In genomic region chr18:76398899-76399612, GRCh38 we compare ENCODE assay signal across 8 cellular contexts.
DNase-seq lines count a peak whose midpoint lies in the region; ATAC-seq, FAIRE-seq and TF ChIP-seq lines count a peak whose summit lies in the region.

No MANE protein-coding gene starts in this region.

- H3K79me2 ChIP-seq in HepG2 (ENCODE audit: insufficient read depth, low read length): peaks cover 45% of the 10 kb centered on the region

- no TSS peak for BruUV-seq in HepG2 (replicated peaks; lab: Mats Ljungman, UMichigan)

- H3K9ac ChIP-seq in HepG2 (ENCODE audit: insufficient read depth, low read depth, low read length): no peak overlapping the region

- FAIRE-seq in HepG2 (lab: Jason Lieb, UNC): peak; percentile 88

- TF ChIP-seq POLR2A in HepG2 (IDR thresholded peaks at IDR 0.05; ENCODE audit: insufficient read depth in 1 of 2, low read depth in 2 of 2, low read length in 2 of 2): no peak

- H3K4me1 ChIP-seq in HepG2 (ENCODE audit: insufficient read depth, low read length): peaks cover 9% of the 10 kb centered on the region; the same call in 1 of the 2 replicates

- H3K9me3 ChIP-seq in HepG2 (ENCODE audit: low read length): no peaks in the 10 kb centered on the region

- H2AFZ ChIP-seq in HepG2 (ENCODE audit: low read length): no peak overlapping the region

- 26% methylated on average over 9 of the region's 14 CpGs for WGBS in HepG2 (ENCODE audit: low lambda C conversion rate)

- TF ChIP-seq CTCF in choroid plexus epithelial cell (conservative IDR thresholded peaks at IDR 0.05; ENCODE audit: low read depth, low read length): peak; percentile 99
- TF ChIP-seq CTCF in HepG2 (CRISPR knock-in tag; IDR thresholded peaks at IDR 0.05): peak; percentile 97

- CTCF ChIA-PET in HepG2 (lab: Yijun Ruan, JAX; ENCODE audit: low intra/inter-chr PET ratio, low total read pairs): interaction anchor here (1.2 to 2.0 kb wide), 4 partner anchors 284 to 311 kb away, joined by 3 to 17 read pairs (median 10); no protein-coding TSS in a partner anchor

- TF ChIP-seq EP300 in HepG2 (IDR thresholded peaks at IDR 0.05; ENCODE audit: low read depth in 2 of 2, low read length in 2 of 2): no peak
- TF ChIP-seq EP300 in HepG2 (CRISPR knock-in tag; IDR thresholded peaks at IDR 0.05; ENCODE audit: borderline replicate concordance): no peak

- no peaks in the 10 kb centered on the region for H3K27me3 ChIP-seq in HepG2 (ENCODE audit: control insufficient read depth in 1 of 2, insufficient read depth in 2 of 2, low read length in 2 of 2)

- H3K36me3 ChIP-seq in HepG2 (replicated peaks in 1 of 2; ENCODE audit: control insufficient read depth in 1 of 2, insufficient read depth in 2 of 2, low read length in 2 of 2): peaks cover 4 to 29% of the 10 kb centered on the region in 2 experiments

- ATAC-seq in HG03354 (IDR thresholded peaks at IDR 0.05; ENCODE audit: poor library complexity, severe bottlenecking, unreplicated experiment): peak; percentile 96
- peak; percentile 93 for ATAC-seq in HepG2

- no peak overlapping the region for H3K4me2 ChIP-seq in HepG2 (ENCODE audit: low read depth, low read length)

- no peak overlapping the region for H3K27ac ChIP-seq in HepG2 (ENCODE audit: extremely low read length, insufficient read depth, low read length)

- intact Hi-C loops in HepG2 (cut with micrococcal nuclease; ENCODE audit: unreplicated experiment): loop anchor here (1.0 kb wide), 2 partner anchors 287 to 310 kb away; no protein-coding TSS in a partner anchor

- H3K4me3 ChIP-seq in choroid plexus epithelial cell (ENCODE audit: low read depth, low read length) (no peak overlapping the region), HepG2 (replicated peaks in 1 of 3; ENCODE audit: insufficient read depth in 1 of 3, low read depth in 2 of 3, low read length in 3 of 3) (no peak overlapping the region)

- POLR2A ChIA-PET in HepG2 (lab: Yijun Ruan, JAX): no interaction called here

- in situ Hi-C loops in HepG2 (cut with HindIII; ENCODE audit: extremely low pct_ligation_motif_present, low pct_unique_long_range_greater_than_20kb): loop anchor here (5.0 kb wide), 1 partner anchor 288 kb away; no protein-coding TSS in a partner anchor

- peaks cover 69% of the 10 kb centered on the region for H4K20me1 ChIP-seq in HepG2 (ENCODE audit: insufficient read depth, low read length)

- DNase-seq in C1 segment of cervical spinal cord (lab: John Stamatoyannopoulos, UW) (peak; percentile 4 to 86 (median 78)), GM19240 (ENCODE audit: insufficient read length, low spot score) (peak; percentile 98), NCI-H524 (lab: John Stamatoyannopoulos, UW) (peak; percentile 48 to 75), choroid plexus epithelial cell (ENCODE audit: low read depth) (peak; percentile 84), HepG2 (ENCODE audit: low spot score) (peak; percentile 62)
- DNase-seq in activated CD4-positive, alpha-beta T cell treated with anti-CD3 and anti-CD28 coated beads for 48 hours: peak; percentile 85
- peak; percentile 38 to 72 (median 60) for DNase-seq in stimulated activated CD4-positive, alpha-beta T cell treated with anti-CD3 and anti-CD28 coated beads, TNF-alpha, amount 100 ng/mL, for 1 hour (ENCODE audit: low read depth in 3 of 3, low spot score in 1 of 3)

- TF ChIP-seq RAD21 in HepG2 (CRISPR knock-in tag; IDR thresholded peaks at IDR 0.05): peak; percentile 92

TF ChIP-seq in HepG2, 621 proteins besides CTCF, POLR2A, EP300 and RAD21 (continues in another document):
- TF ChIP-seq KDM2A (CRISPR knock-in tag; IDR thresholded peaks at IDR 0.05; ENCODE audit: borderline replicate concordance, low read depth): peak; percentile 51; the same call in 1 of the 2 replicates
- TF ChIP-seq ZNF331 (CRISPR knock-in tag; IDR thresholded peaks at IDR 0.05): peak; percentile 54
- TF ChIP-seq GLI4 (CRISPR knock-in tag; IDR thresholded peaks at IDR 0.05; ENCODE audit: borderline replicate concordance): no peak
- 0 out of 2 replicates have a peak, but pooled peaks have one; percentile 31 for TF ChIP-seq TFDP1 (CRISPR knock-in tag; IDR thresholded peaks at IDR 0.05; ENCODE audit: borderline replicate concordance)
- TF ChIP-seq SIX1 (CRISPR knock-in tag; IDR thresholded peaks at IDR 0.05; ENCODE audit: borderline replicate concordance): no peak
- TF ChIP-seq NONO (IDR thresholded peaks at IDR 0.05): no peak
- 0 out of 2 replicates have a peak, but pooled peaks have one; percentile 47 for TF ChIP-seq NONO (CRISPR knock-in tag; conservative IDR thresholded peaks at IDR 0.05)
- 0 out of 2 replicates have a peak, but pooled peaks have one; percentile 15 for TF ChIP-seq RFX5 (IDR thresholded peaks at IDR 0.05; ENCODE audit: low read depth, low read length)
- TF ChIP-seq ZFP36 (IDR thresholded peaks at IDR 0.05; ENCODE audit: borderline replicate concordance, low read depth, low read length, partially characterized antibody): peak; percentile 43
- no peak for TF ChIP-seq ZNF136 (CRISPR knock-in tag; IDR thresholded peaks at IDR 0.05; ENCODE audit: low read depth)
- no peak for TF ChIP-seq KAT8 (CRISPR knock-in tag; IDR thresholded peaks at IDR 0.05)
- no peak for TF ChIP-seq JUNB (CRISPR knock-in tag; IDR thresholded peaks at IDR 0.05; ENCODE audit: borderline replicate concordance)
- no peak for TF ChIP-seq ZNF780A (CRISPR knock-in tag; IDR thresholded peaks at IDR 0.05)
- 0 out of 2 replicates have a peak, but pooled peaks have one; percentile 27 for TF ChIP-seq ZNF574 (CRISPR knock-in tag; IDR thresholded peaks at IDR 0.05)
- 0 out of 2 replicates have a peak, but pooled peaks have one; percentile 25 for TF ChIP-seq GABPB1 (CRISPR knock-in tag; IDR thresholded peaks at IDR 0.05)
- no peak for TF ChIP-seq SNAPC4 (CRISPR knock-in tag; IDR thresholded peaks at IDR 0.05)
